Comparison of ENCODE assay signal across 18 cellular contexts in the genomic region with DNA sequence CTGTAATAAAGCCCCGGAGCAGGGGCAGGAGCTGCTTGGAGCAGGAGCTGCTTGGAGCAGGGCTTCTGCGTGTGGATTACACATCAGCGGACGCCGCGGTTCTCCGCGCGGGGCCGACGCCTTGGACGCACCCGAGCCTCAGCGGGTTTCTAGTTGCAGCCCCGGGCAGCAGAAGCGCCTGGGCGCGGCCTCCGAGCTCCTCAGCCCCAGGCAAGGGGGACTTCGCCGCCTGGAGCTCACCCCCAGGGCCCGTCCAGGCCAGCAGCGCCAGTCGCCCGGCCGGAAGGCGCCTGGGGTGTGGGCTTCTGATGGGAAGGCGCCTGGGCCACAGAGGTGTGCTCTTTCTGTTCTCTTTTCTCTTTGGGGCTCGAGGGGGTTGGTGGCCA. TPM values are rescaled to one million over a fixed set of nuclear protein-coding genes. Genes with fewer than 3 reads are reported as not detected.
DNase-seq lines count a peak whose midpoint lies in the region; ATAC-seq, FAIRE-seq and TF ChIP-seq lines count a peak whose summit lies in the region.
"Had no signal": no experiment of that assay in that cellular context is flagged by ENCODE, and none has a peak within 500 bp of the region (broad histone marks: within the 10 kb centered on the region; RNA-seq: fewer than 3 reads in every experiment).

No MANE protein-coding gene starts in this region.

- peaks cover 29% of the 10 kb centered on the region for H3K79me2 ChIP-seq in GM23248 (ENCODE audit: insufficient read depth)
- H3K79me2 ChIP-seq in hepatocyte, result peaks cover 58% of the 10 kb centered on the region
- no peaks in the 10 kb centered on the region for H3K79me2 ChIP-seq in osteoblast (ENCODE audit: insufficient read depth, low read length)

- CTCF ChIA-PET in WTC11 (lab: Charles Lee), result interaction anchor here (0.8 to 3.6 kb wide), 19 partner anchors 9 to 695 kb away, joined by 3 to 64 read pairs (median 8); no protein-coding TSS in a partner anchor

- in situ Hi-C loops in GM23248 (cut with MboI), result loop anchor here (25.0 kb wide), 1 partner anchor 679 kb away; no protein-coding TSS in a partner anchor

- H3K27ac ChIP-seq in GM23248, result no peak overlapping the region
- H3K27ac ChIP-seq in hepatocyte, result peak overlapping the region; percentile 99
- H3K27ac ChIP-seq in osteoblast (ENCODE audit: low read depth, low read length), result no peak overlapping the region
- H3K27ac ChIP-seq: neutrophil had no signal

- H3K9me2 ChIP-seq in GM23248 (ENCODE audit: insufficient read depth) (no peaks in the 10 kb centered on the region), hepatocyte (replicated peaks; ENCODE audit: insufficient read depth) (no peaks in the 10 kb centered on the region)

- no peaks in the 10 kb centered on the region for H4K20me1 ChIP-seq in GM23248 (ENCODE audit: insufficient read depth)
- H4K20me1 ChIP-seq in hepatocyte (ENCODE audit: insufficient read depth, poor library complexity, severe bottlenecking), result peaks cover 25% of the 10 kb centered on the region
- H4K20me1 ChIP-seq in osteoblast (ENCODE audit: insufficient read depth, low read length), result no peaks in the 10 kb centered on the region

- H3K4me1 ChIP-seq in GM23248 (ENCODE audit: insufficient read depth) (no peaks in the 10 kb centered on the region), hepatocyte (ENCODE audit: insufficient read depth) (peaks cover 21% of the 10 kb centered on the region), osteoblast (ENCODE audit: insufficient read depth, low read length) (peaks cover 9% of the 10 kb centered on the region)
- H3K4me1 ChIP-seq: BE2C had no signal

- no peak for TF ChIP-seq POLR2A in GM12891 (IDR thresholded peaks at IDR 0.05; ENCODE audit: low read depth, low read length)

- H3K27me3 Mint-ChIP-seq in WTC11 (ENCODE audit: low read depth), result peaks cover 97% of the 10 kb centered on the region

- POLR2A ChIA-PET in WTC11 (lab: Charles Lee), result interaction anchor here (0.6 kb wide), 1 partner anchor 230 kb away, joined by 3 read pairs; no protein-coding TSS in a partner anchor

- H3K36me3 ChIP-seq in GM23248 (ENCODE audit: low read depth) (no peaks in the 10 kb centered on the region), hepatocyte (replicated peaks; ENCODE audit: insufficient read depth, low read depth) (no peaks in the 10 kb centered on the region), osteoblast (ENCODE audit: insufficient read depth, low read length) (no peaks in the 10 kb centered on the region)
- H3K36me3 ChIP-seq: BE2C, neutrophil had no signal

- H2AFZ ChIP-seq in GM23248 (no peak overlapping the region), hepatocyte (no peak overlapping the region), osteoblast (ENCODE audit: low read length) (no peak overlapping the region)

- no peak overlapping the region for H3K9ac ChIP-seq in GM23248

- no peaks in the 10 kb centered on the region for H3K9me3 ChIP-seq in GM23248 (ENCODE audit: low read depth)
- H3K9me3 ChIP-seq in hepatocyte (ENCODE audit: low read depth), result no peaks in the 10 kb centered on the region
- no peaks in the 10 kb centered on the region for H3K9me3 ChIP-seq in osteoblast (ENCODE audit: low read depth, low read length)
- H3K9me3 ChIP-seq: BE2C, neutrophil had no signal

- 29 to 38% methylated on average over 23 to 27 of the region's 29 CpGs for WGBS in GM23248 (ENCODE audit: low coverage in 1 of 2, low lambda C conversion rate in 2 of 2, missing lambda C conversion rate in 2 of 2), 2 experiments
- 8% methylated on average over 29 of the region's 29 CpGs for WGBS in hepatocyte (ENCODE audit: low lambda C conversion rate, missing lambda C conversion rate)

- H3K4me1 Mint-ChIP-seq in WTC11, result peaks cover 27% of the 10 kb centered on the region

- no peaks in the 10 kb centered on the region for H3K9me3 Mint-ChIP-seq in WTC11

- peak overlapping the region; percentile 62 for H3K4me3 Mint-ChIP-seq in WTC11

- no peak for FAIRE-seq in GM12891 (lab: Jason Lieb, UNC)

- H3K4me3 ChIP-seq in GM23248, result no peak overlapping the region
- peak overlapping the region; percentile 8 for H3K4me3 ChIP-seq in hepatocyte
- no peak overlapping the region for H3K4me3 ChIP-seq in osteoblast (ENCODE audit: insufficient read depth, low read length)

- peaks cover 4% of the 10 kb centered on the region for H3K36me3 Mint-ChIP-seq in WTC11

- DNase-seq in GM23248 (peak; percentile 39), WTC11 (ENCODE audit: low spot score) (no peak), hepatocyte (ENCODE audit: low spot score) (no peak), osteoblast (ENCODE audit: insufficient read length, low spot score, missing footprints) (peak; percentile 67), sciatic nerve (ENCODE audit: low spot score) (no peak), GM12891 (ENCODE audit: insufficient read length, low spot score) (no peak), GF-D8 (lab: John Stamatoyannopoulos, UW) (no peak)
- DNase-seq in effector CD8-positive, alpha-beta T cell (lab: John Stamatoyannopoulos, UW), result no peak
- DNase-seq: BE2C, DMS 273 treated with DMSO at 0.1 percent for 48 hours, erythroblast, hypothalamus, Karpas-422, NCI-H1417 treated with DMSO at 0.1 percent for 48 hours, NCI-H226 had no signal

- H3K4me2 ChIP-seq in GM23248 (ENCODE audit: unreplicated experiment), result peak overlapping the region; percentile 50
- peak overlapping the region; percentile 89 for H3K4me2 ChIP-seq in hepatocyte
- H3K4me2 ChIP-seq in osteoblast (ENCODE audit: insufficient read depth, low read length), result no peak overlapping the region

- H3K27me3 ChIP-seq in GM23248 (replicated peaks; ENCODE audit: insufficient read depth), result peaks cover 11% of the 10 kb centered on the region; the same call in 1 of the 2 replicates
- H3K27me3 ChIP-seq in hepatocyte, result peaks cover 73% of the 10 kb centered on the region
- H3K27me3 ChIP-seq in osteoblast (ENCODE audit: insufficient read depth, low read length), result peaks cover 81% of the 10 kb centered on the region

- ATAC-seq in WTC11 (peak; percentile 3; the same call in 1 of the 2 replicates), sciatic nerve (no peak)
- ATAC-seq: left lobe of liver had no signal

- TF ChIP-seq CTCF in WTC11 (IDR thresholded peaks at IDR 0.05), result no peak
- no peak for TF ChIP-seq CTCF in hepatocyte (IDR thresholded peaks at IDR 0.05; ENCODE audit: poor library complexity)
- TF ChIP-seq CTCF in osteoblast (IDR thresholded peaks at IDR 0.05; ENCODE audit: extremely low read depth, low read depth, low read length), result no peak

- no peak overlapping the region for H3K27ac Mint-ChIP-seq in WTC11

- H3F3A ChIP-seq in GM23248 (ENCODE audit: insufficient read depth), result no peaks in the 10 kb centered on the region

- intact Hi-C loops in sciatic nerve (cut with DNase I), result loop anchor here (5.0 kb wide), 2 partner anchors 444 to 699 kb away; no protein-coding TSS in a partner anchor

TF ChIP-seq in WTC11, 78 proteins besides CTCF, POLR2A, EP300 and RAD21 (continues in another document):
- TF ChIP-seq CBFB (CRISPR knock-in tag; IDR thresholded peaks at IDR 0.05; ENCODE audit: low read depth) (no peak), ZNF232 (CRISPR knock-in tag; IDR thresholded peaks at IDR 0.05) (no peak), MYBL2 (CRISPR knock-in tag; IDR thresholded peaks at IDR 0.05) (no peak)
- TF ChIP-seq, protein P1, sequence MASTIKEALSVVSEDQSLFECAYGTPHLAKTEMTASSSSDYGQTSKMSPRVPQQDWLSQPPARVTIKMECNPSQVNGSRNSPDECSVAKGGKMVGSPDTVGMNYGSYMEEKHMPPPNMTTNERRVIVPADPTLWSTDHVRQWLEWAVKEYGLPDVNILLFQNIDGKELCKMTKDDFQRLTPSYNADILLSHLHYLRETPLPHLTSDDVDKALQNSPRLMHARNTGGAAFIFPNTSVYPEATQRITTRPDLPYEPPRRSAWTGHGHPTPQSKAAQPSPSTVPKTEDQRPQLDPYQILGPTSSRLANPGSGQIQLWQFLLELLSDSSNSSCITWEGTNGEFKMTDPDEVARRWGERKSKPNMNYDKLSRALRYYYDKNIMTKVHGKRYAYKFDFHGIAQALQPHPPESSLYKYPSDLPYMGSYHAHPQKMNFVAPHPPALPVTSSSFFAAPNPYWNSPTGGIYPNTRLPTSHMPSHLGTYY (CRISPR knock-in tag; IDR thresholded peaks at IDR 0.05), result no peak

TF ChIP-seq in GM12891, 5 proteins besides CTCF, POLR2A, EP300 and RAD21:
- TF ChIP-seq POLR2AphosphoS5 (IDR thresholded peaks at IDR 0.05; ENCODE audit: low read depth, low read length), result no peak
- no peak for TF ChIP-seq POU2F2 (IDR thresholded peaks at IDR 0.05; ENCODE audit: low read depth, low read length)
- no peak for TF ChIP-seq PAX5 (IDR thresholded peaks at IDR 0.05; ENCODE audit: insufficient read depth, low read length, severe bottlenecking)
- TF ChIP-seq TAF1 (IDR thresholded peaks at IDR 0.05; ENCODE audit: low read depth, low read length), result no peak
- no peak for TF ChIP-seq SPI1 (IDR thresholded peaks at IDR 0.05; ENCODE audit: low read depth, low read length)
TF ChIP-seq in GM12891: peak in this region for 0.

RNA-seq across cellular contexts. Expression of gene FOXF1, which starts 6.3 kb away (rescaled TPM):
- 1.5 and 4.0 TPM in 2 replicates for total RNA-seq in GM23248 (2014; rRNA removed; shearing (Covaris generic))
- polyA plus RNA-seq in GM23248 (2016; fragmentation: Nextera tagmentation; extraction: Ambion mirVana) (4.2 and 4.6 TPM in 2 replicates), hepatocyte (30.0 and 37.4 TPM in 2 replicates)
- total RNA-seq in WTC11 (2021) (0.09 to 0.14 TPM in 2 of 3 replicates, not detected in the other), hepatocyte (23.7 and 26.8 TPM in 2 replicates), osteoblast (not detected in 2 replicates), sciatic nerve (0.45 TPM)
- not detected for polyA plus RNA-seq in GM12891 (2012; ENCODE audit: low read depth, missing spikeins)
- total RNA-seq: activated CD8-positive, alpha-beta memory T cell treated with anti-CD3 and anti-CD28 coated beads for 36 hours had no signal

RNA-seq across cellular contexts. Expression of gene MTHFSD, which starts 38.4 kb away (rescaled TPM):
- 12.9 and 14.0 TPM in 2 replicates for total RNA-seq in GM23248 (2014; rRNA removed; shearing (Covaris generic))
- polyA plus RNA-seq in GM23248 (2016; fragmentation: Nextera tagmentation; extraction: Ambion mirVana), result 12.4 and 14.0 TPM in 2 replicates
- 14.1 to 15.7 TPM (median 15.3 TPM) in 3 replicates for total RNA-seq in WTC11 (2021)
- total RNA-seq in hepatocyte, result 8.1 and 21.5 TPM in 2 replicates
- 11.5 and 15.3 TPM in 2 replicates for polyA plus RNA-seq in hepatocyte
- 18.5 and 20.3 TPM in 2 replicates for total RNA-seq in osteoblast
- 19.2 TPM for total RNA-seq in sciatic nerve
- 11.4 TPM for polyA plus RNA-seq in GM12891 (2012; ENCODE audit: low read depth, missing spikeins)

RNA-seq across cellular contexts. Expression of gene FOXC2, which starts 50.0 kb away (rescaled TPM):
- total RNA-seq in GM23248 (2014; rRNA removed; shearing (Covaris generic)), result 0.51 and 1.2 TPM in 2 replicates
- polyA plus RNA-seq in GM23248 (2016; fragmentation: Nextera tagmentation; extraction: Ambion mirVana) (2.5 and 3.0 TPM in 2 replicates), hepatocyte (0.30 and 0.96 TPM in 2 replicates)
- total RNA-seq in WTC11 (2021) (0.18 to 0.28 TPM (median 0.21 TPM) in 3 replicates), hepatocyte (0.36 TPM in 1 of 2 replicates, not detected in the other), osteoblast (2.2 and 2.4 TPM in 2 replicates), sciatic nerve (20.0 TPM)
- polyA plus RNA-seq in GM12891 (2012; ENCODE audit: low read depth, missing spikeins), result not detected
- total RNA-seq: activated CD8-positive, alpha-beta memory T cell treated with anti-CD3 and anti-CD28 coated beads for 36 hours had no signal

Comparison
In these comparisons a context has a peak if more than half of its experiments do, and no peak if none do; other contexts are left out.
1. DNase-seq: peak in GM23248 (single experiment) and osteoblast (single experiment); none in WTC11 (single experiment), hepatocyte (single experiment), sciatic nerve (single experiment), GM12891 (single experiment), effector CD8-positive, alpha-beta T cell (single experiment) and GF-D8 (single experiment).